ENCODE assay signal across 8 cellular contexts in the genomic region with DNA sequence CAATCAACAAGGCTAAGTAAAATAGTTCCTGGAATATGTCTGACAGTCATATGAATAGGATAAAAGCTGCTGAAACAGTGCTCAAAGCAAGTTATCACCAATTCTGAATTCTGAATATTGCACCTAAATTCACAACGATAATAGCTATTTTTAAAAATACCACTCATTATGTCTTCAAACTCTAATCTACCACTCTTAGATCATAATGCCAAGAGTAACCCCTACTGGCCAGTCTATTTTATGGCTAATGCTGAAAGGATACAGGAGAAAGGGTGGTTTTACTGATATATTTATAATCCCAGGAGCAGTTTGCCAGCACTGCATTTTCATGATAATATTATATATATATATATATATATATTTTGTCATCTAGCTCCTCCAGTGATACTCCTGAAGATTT.
DNase-seq lines count a peak whose midpoint lies in the region; ATAC-seq and TF ChIP-seq lines count a peak whose summit lies in the region.

No MANE protein-coding gene starts in this region.

- H3K27ac ChIP-seq in heart left ventricle = no peak overlapping the region
- H3K27ac ChIP-seq in right atrium auricular region = no peak overlapping the region
- H3K27ac ChIP-seq in upper lobe of right lung = no peak overlapping the region

- TF ChIP-seq CTCF in heart left ventricle (IDR thresholded peaks at IDR 0.05) (peak in 7 of 12 donors; percentile 7 to 45 (median 35)), right atrium auricular region (IDR thresholded peaks at IDR 0.05) (peak in 1 of 2 donors; percentile 52), epithelial cell of proximal tubule (conservative IDR thresholded peaks at IDR 0.05; ENCODE audit: low read depth, low read length) (peak; percentile 64), upper lobe of right lung (IDR thresholded peaks at IDR 0.05) (peak; percentile 26)

- no peak for ATAC-seq in heart left ventricle
- peak; percentile 39 for ATAC-seq in upper lobe of right lung

- DNase-seq in heart left ventricle (no peak), right atrium auricular region (ENCODE audit: low spot score) (no peak), NAMALWA (ENCODE audit: low spot score) (peak; percentile 29), epithelial cell of proximal tubule (ENCODE audit: low read depth) (no peak), upper lobe of right lung (no peak), H7 (no peak), iPS-NIHi11 (ENCODE audit: low spot score) (no peak)
- no peak for DNase-seq in effector CD4-positive, alpha-beta T cell

- no peaks in the 10 kb centered on the region for H3K36me3 ChIP-seq in heart left ventricle
- H3K36me3 ChIP-seq in right atrium auricular region = no peaks in the 10 kb centered on the region
- no peaks in the 10 kb centered on the region for H3K36me3 ChIP-seq in upper lobe of right lung
- no peaks in the 10 kb centered on the region for H3K36me3 ChIP-seq in H7 (replicated peaks; ENCODE audit: control insufficient read depth, insufficient read depth, low read length)

- TF ChIP-seq POLR2A in heart left ventricle (IDR thresholded peaks at IDR 0.05) = no peak

- 18 to 33% (median 19%) methylated on average over 1 of the region's 1 CpG for WGBS in heart left ventricle, 4 donors

- H3K27me3 ChIP-seq in heart left ventricle (no peaks in the 10 kb centered on the region), right atrium auricular region (no peaks in the 10 kb centered on the region), upper lobe of right lung (no peaks in the 10 kb centered on the region), H7 (ENCODE audit: control insufficient read depth, insufficient read depth, low read length) (no peaks in the 10 kb centered on the region)

- H3K9me3 ChIP-seq in heart left ventricle = no peaks in the 10 kb centered on the region
- no peaks in the 10 kb centered on the region for H3K9me3 ChIP-seq in right atrium auricular region
- H3K9me3 ChIP-seq in upper lobe of right lung = no peaks in the 10 kb centered on the region

- intact Hi-C loops in heart left ventricle (cut with DNase I) (loop anchor here in 3 of 10 donors (10.0 kb wide), 2 partner anchors 246 to 476 kb away; no protein-coding TSS in a partner anchor), upper lobe of right lung (cut with DNase I) (no loop called here)

- H3K4me1 ChIP-seq in heart left ventricle (peaks cover 0 to 7% (median 0%) of the 10 kb centered on the region in 12 donors), right atrium auricular region (no peaks in the 10 kb centered on the region), upper lobe of right lung (peaks cover 13% of the 10 kb centered on the region)

- no peak overlapping the region for H3K4me3 ChIP-seq in heart left ventricle
- no peak overlapping the region for H3K4me3 ChIP-seq in right atrium auricular region
- H3K4me3 ChIP-seq in epithelial cell of proximal tubule (ENCODE audit: low read depth, low read length) = no peak overlapping the region
- no peak overlapping the region for H3K4me3 ChIP-seq in upper lobe of right lung
- H3K4me3 ChIP-seq in H7 (ENCODE audit: insufficient read depth, low read depth, low read length) = no peak overlapping the region
